Comparison of ENCODE assay signal across 8 cellular contexts in the genomic region with DNA sequence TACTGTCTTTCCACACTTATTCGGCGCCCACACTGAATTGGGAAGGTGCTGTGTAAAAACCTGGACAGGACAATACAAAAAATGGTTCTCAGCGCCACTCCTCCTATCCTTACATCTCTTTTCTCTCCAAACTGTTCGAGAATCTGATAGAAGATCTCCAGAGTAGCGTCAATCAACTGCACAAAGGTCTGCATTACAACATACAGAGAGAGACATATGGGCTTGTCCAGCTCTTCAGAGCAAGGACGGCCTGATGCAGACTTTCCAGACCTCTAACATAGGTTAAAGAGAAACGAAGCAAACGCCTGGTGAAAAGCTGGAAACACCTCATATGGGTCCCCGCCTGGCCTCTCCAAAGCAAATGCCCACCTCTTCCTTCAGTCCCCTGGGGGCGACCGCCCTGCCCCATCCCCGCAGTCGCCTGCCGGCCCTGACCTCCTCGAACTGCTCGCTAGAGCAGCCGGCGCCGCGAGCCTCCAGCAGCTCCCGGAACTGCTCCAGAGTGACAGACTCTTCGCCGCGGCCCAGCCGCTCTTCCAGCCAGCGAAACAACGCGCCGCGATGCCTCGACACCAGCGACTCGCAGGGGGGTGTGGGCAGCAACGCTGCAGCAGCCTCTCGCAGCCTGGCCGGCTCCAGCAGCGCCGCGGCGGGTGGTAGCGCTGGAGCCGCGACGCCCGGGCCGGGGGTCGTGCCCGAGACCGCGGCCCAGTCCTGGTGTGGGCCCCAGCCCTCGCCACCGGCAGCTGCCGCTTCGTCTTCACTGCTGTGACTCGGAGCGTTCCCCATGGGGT. TPM values are rescaled to one million over a fixed set of nuclear protein-coding genes. Genes with fewer than 3 reads are reported as not detected.
DNase-seq lines count a peak whose midpoint lies in the region; ATAC-seq and TF ChIP-seq lines count a peak whose summit lies in the region.

No MANE protein-coding gene starts in this region.

- H3K36me3 Mint-ChIP-seq in activated naive CD4-positive, alpha-beta T cell treated with anti-CD3 and anti-CD28 coated beads, Interleukin-2, amount 10 ng/mL, durations not matched to agents 7 days and 5 days = peaks cover 12% of the 10 kb centered on the region

- ATAC-seq in GM21737 (IDR thresholded peaks at IDR 0.05; ENCODE audit: unreplicated experiment) = peak; percentile 31

- H3K4me1 ChIP-seq in left ventricle myocardium inferior = peaks cover 62% of the 10 kb centered on the region
- H3K4me1 ChIP-seq in sigmoid colon = peaks cover 0 to 62% (median 59%) of the 10 kb centered on the region in 4 donors

- TF ChIP-seq POLR2A in sigmoid colon (IDR thresholded peaks at IDR 0.05) = no peak

- H3K4me3 ChIP-seq in left ventricle myocardium inferior (peak overlapping the region; percentile 93), sigmoid colon (peak overlapping the region; percentile 76 to 99 (median 94))

- no peaks in the 10 kb centered on the region for H3K27me3 ChIP-seq in left ventricle myocardium inferior (ENCODE audit: low read depth)
- H3K27me3 ChIP-seq in sigmoid colon = no peaks in the 10 kb centered on the region

- intact Hi-C loops in left ventricle myocardium inferior (cut with micrococcal nuclease) = no loop called here
- intact Hi-C loops in sigmoid colon (cut with DNase I) = loop anchor here (5.0 kb wide), 2 partner anchors 60 to 225 kb away; partner anchors contain the start of gene UBE2G1

- H3K27ac ChIP-seq in left ventricle myocardium inferior (replicated peaks) (peak overlapping the region; percentile 100), sigmoid colon (peak overlapping the region; percentile 97 to 100 (median 99))

- H3K9me3 Mint-ChIP-seq in activated naive CD4-positive, alpha-beta T cell treated with anti-CD3 and anti-CD28 coated beads, Interleukin-2, amount 10 ng/mL, durations not matched to agents 7 days and 5 days = no peaks in the 10 kb centered on the region

- H3K4me1 Mint-ChIP-seq in activated naive CD4-positive, alpha-beta T cell treated with anti-CD3 and anti-CD28 coated beads, Interleukin-2, amount 10 ng/mL, durations not matched to agents 7 days and 5 days = peaks cover 56% of the 10 kb centered on the region

- H3K27ac Mint-ChIP-seq in activated naive CD4-positive, alpha-beta T cell treated with anti-CD3 and anti-CD28 coated beads, Interleukin-2, amount 10 ng/mL, durations not matched to agents 7 days and 5 days = peak overlapping the region; percentile 100

- H3K9me3 ChIP-seq in left ventricle myocardium inferior (replicated peaks) = no peaks in the 10 kb centered on the region
- no peaks in the 10 kb centered on the region for H3K9me3 ChIP-seq in sigmoid colon

- peak; percentile 58 for DNase-seq in ELF-1 (ENCODE audit: low read depth, low spot score)
- peak; percentile 23 for DNase-seq in NAMALWA (ENCODE audit: low spot score)
- DNase-seq in activated naive CD4-positive, alpha-beta T cell treated with anti-CD3 and anti-CD28 coated beads, Interleukin-2, amount 10 ng/mL, durations not matched to agents 7 days and 5 days = peak; percentile 61
- DNase-seq in left ventricle myocardium inferior = peak; percentile 24
- DNase-seq in sigmoid colon = peak; percentile 67
- no peak for DNase-seq in NCI-H2107 (lab: John Stamatoyannopoulos, UW)
- DNase-seq in mucosa of gallbladder (ENCODE audit: low spot score) = no peak

- 1 to 3% methylated on average over 56 of the region's 56 CpGs for WGBS in sigmoid colon, 2 donors

- peak overlapping the region; percentile 95 for H3K4me3 Mint-ChIP-seq in activated naive CD4-positive, alpha-beta T cell treated with anti-CD3 and anti-CD28 coated beads, Interleukin-2, amount 10 ng/mL, durations not matched to agents 7 days and 5 days

- TF ChIP-seq CTCF in left ventricle myocardium inferior (IDR thresholded peaks at IDR 0.05; ENCODE audit: borderline replicate concordance) (no peak), sigmoid colon (IDR thresholded peaks at IDR 0.05) (no peak)

- no peaks in the 10 kb centered on the region for H3K27me3 Mint-ChIP-seq in activated naive CD4-positive, alpha-beta T cell treated with anti-CD3 and anti-CD28 coated beads, Interleukin-2, amount 10 ng/mL, durations not matched to agents 7 days and 5 days

- CTCF ChIA-PET in activated naive CD4-positive, alpha-beta T cell treated with anti-CD3 and anti-CD28 coated beads, Interleukin-2, amount 10 ng/mL, durations not matched to agents 7 days and 5 days (lab: Charles Lee) = interaction anchor here (0.9 kb wide), 1 partner anchor 34 kb away, joined by 3 read pairs; no protein-coding TSS in a partner anchor

- no peak for TF ChIP-seq EP300 in sigmoid colon (IDR thresholded peaks at IDR 0.05)

- no peaks in the 10 kb centered on the region for H3K36me3 ChIP-seq in left ventricle myocardium inferior
- no peaks in the 10 kb centered on the region for H3K36me3 ChIP-seq in sigmoid colon

RNA-seq across cellular contexts. Expression of gene ZZEF1, which starts 0.5 kb away (rescaled TPM):
- total RNA-seq in left ventricle myocardium inferior (29.9 TPM), sigmoid colon (10 to 100 TPM; 40.0 to 93.9 (median 46.5) TPM), mucosa of gallbladder (48.3 TPM)
- polyA plus RNA-seq in sigmoid colon = 10 to 100 TPM; 11.4 to 56.0 (median 17.3) TPM

RNA-seq across cellular contexts. Expression of gene CYB5D2, which starts 0.7 kb away (rescaled TPM):
- total RNA-seq in left ventricle myocardium inferior = 6.7 TPM
- 10 to 100 TPM; 19.3 to 30.0 (median 21.5) TPM for total RNA-seq in sigmoid colon
- polyA plus RNA-seq in sigmoid colon = 10 to 100 TPM; 12.0 to 19.8 (median 12.3) TPM
- 21.6 TPM for total RNA-seq in mucosa of gallbladder

Comparison
In these comparisons a context has a peak if more than half of its experiments do, and no peak if none do; other contexts are left out.
1. DNase-seq: peak in ELF-1 (single experiment), NAMALWA (single experiment), activated naive CD4-positive, alpha-beta T cell treated with anti-CD3 and anti-CD28 coated beads, Interleukin-2, amount 10 ng/mL, durations not matched to agents 7 days and 5 days (single experiment), left ventricle myocardium inferior (single experiment) and sigmoid colon (single experiment); none in NCI-H2107 (single experiment) and mucosa of gallbladder (single experiment).